10 cellular contexts compared by ENCODE assay signal in the genomic region with DNA sequence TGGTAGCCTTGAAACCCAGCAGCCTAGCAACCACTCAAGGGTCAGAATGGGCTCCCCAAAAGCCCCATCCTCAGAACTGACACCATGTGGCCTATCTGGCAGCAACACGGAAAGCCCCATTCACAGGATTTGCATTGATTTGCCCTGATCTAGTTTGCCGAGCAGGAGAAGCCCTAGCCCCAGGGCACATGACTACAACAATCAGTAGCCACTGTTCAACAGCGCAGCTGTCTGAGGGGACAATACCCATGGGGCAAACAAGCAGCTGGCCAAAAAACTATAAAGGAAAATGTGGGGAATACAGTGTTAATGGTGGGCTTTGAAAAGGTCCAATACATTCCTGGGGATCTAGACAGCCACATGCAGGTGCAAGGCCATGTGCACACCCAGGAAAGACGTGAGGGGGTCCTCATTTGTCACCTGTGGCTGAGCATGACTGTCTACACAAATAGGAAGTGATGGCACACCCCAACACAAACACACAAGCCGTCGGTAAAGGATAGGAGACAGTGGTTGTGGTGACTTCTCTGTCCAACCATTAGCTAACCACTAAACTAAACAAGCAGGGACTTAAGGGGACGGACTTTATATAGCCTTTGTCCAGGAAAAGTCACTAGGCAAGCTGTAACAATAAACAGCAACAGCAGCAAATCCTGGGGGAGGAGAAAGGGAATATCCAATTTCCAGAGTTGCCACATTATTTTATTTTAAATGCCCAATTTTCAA.
DNase-seq lines count a peak whose midpoint lies in the region; ATAC-seq and TF ChIP-seq lines count a peak whose summit lies in the region.
"Had no signal": no experiment of that assay in that cellular context is flagged by ENCODE, and none has a peak within 500 bp of the region (broad histone marks: within the 10 kb centered on the region; RNA-seq: fewer than 3 reads in every experiment).

No MANE protein-coding gene starts in this region.

- H3K27ac ChIP-seq in vagina: no peak overlapping the region
- H3K27ac ChIP-seq: RWPE1 had no signal

- no peak for ATAC-seq in activated naive CD8-positive, alpha-beta T cell treated with anti-CD3 and anti-CD28 coated beads, Interleukin-2, amount 50 U/mL, for 24 hours
- ATAC-seq in HG02981 (IDR thresholded peaks at IDR 0.05; ENCODE audit: unreplicated experiment): peak; percentile 58

- peak overlapping the region; percentile 49 for H3K27ac Mint-ChIP-seq in activated naive CD8-positive, alpha-beta T cell treated with anti-CD3 and anti-CD28 coated beads, Interleukin-2, amount 50 U/mL, for 24 hours
- no peak overlapping the region for H3K27ac Mint-ChIP-seq in activated naive CD8-positive, alpha-beta T cell treated with anti-CD3 and anti-CD28 coated beads for 36 hours
- H3K27ac Mint-ChIP-seq in activated T-helper 1 cell treated with anti-CD3 and anti-CD28 coated beads, Interleukin-12 subunit alpha, Interleukin-12 subunit beta, Interleukin-2, Interleukin-4 antibody, amounts not matched to agents 30 ng/mL and 10 ng/mL and 1 ng/mL, durations not matched to agents 14 hours and 24 hours and 36 hours: peak overlapping the region; percentile 11
- H3K27ac Mint-ChIP-seq: activated naive CD8-positive, alpha-beta T cell treated with anti-CD3 and anti-CD28 coated beads, Interleukin-2, amount 10 ng/mL, durations not matched to agents 7 days and 5 days had no signal

- no peaks in the 10 kb centered on the region for H3K4me1 ChIP-seq in vagina

- peaks cover 60% of the 10 kb centered on the region for H3K36me3 Mint-ChIP-seq in activated naive CD8-positive, alpha-beta T cell treated with anti-CD3 and anti-CD28 coated beads, Interleukin-2, amount 50 U/mL, for 24 hours (ENCODE audit: low read depth)
- peaks cover 69% of the 10 kb centered on the region for H3K36me3 Mint-ChIP-seq in activated naive CD8-positive, alpha-beta T cell treated with anti-CD3 and anti-CD28 coated beads for 36 hours
- peaks cover 71% of the 10 kb centered on the region for H3K36me3 Mint-ChIP-seq in activated T-helper 1 cell treated with anti-CD3 and anti-CD28 coated beads, Interleukin-12 subunit alpha, Interleukin-12 subunit beta, Interleukin-2, Interleukin-4 antibody, amounts not matched to agents 30 ng/mL and 10 ng/mL and 1 ng/mL, durations not matched to agents 14 hours and 24 hours and 36 hours (ENCODE audit: low read depth)

- H3K27me3 ChIP-seq in vagina: no peaks in the 10 kb centered on the region

- H3K27me3 Mint-ChIP-seq in activated naive CD8-positive, alpha-beta T cell treated with anti-CD3 and anti-CD28 coated beads, Interleukin-2, amount 50 U/mL, for 24 hours: no peaks in the 10 kb centered on the region
- no peaks in the 10 kb centered on the region for H3K27me3 Mint-ChIP-seq in activated naive CD8-positive, alpha-beta T cell treated with anti-CD3 and anti-CD28 coated beads for 36 hours
- no peaks in the 10 kb centered on the region for H3K27me3 Mint-ChIP-seq in activated T-helper 1 cell treated with anti-CD3 and anti-CD28 coated beads, Interleukin-12 subunit alpha, Interleukin-12 subunit beta, Interleukin-2, Interleukin-4 antibody, amounts not matched to agents 30 ng/mL and 10 ng/mL and 1 ng/mL, durations not matched to agents 14 hours and 24 hours and 36 hours (ENCODE audit: insufficient read depth)
- H3K27me3 Mint-ChIP-seq: activated naive CD8-positive, alpha-beta T cell treated with anti-CD3 and anti-CD28 coated beads, Interleukin-2, amount 10 ng/mL, durations not matched to agents 7 days and 5 days had no signal

- peaks cover 7% of the 10 kb centered on the region for H3K9me3 Mint-ChIP-seq in activated naive CD8-positive, alpha-beta T cell treated with anti-CD3 and anti-CD28 coated beads, Interleukin-2, amount 50 U/mL, for 24 hours
- peaks cover 28% of the 10 kb centered on the region for H3K9me3 Mint-ChIP-seq in activated naive CD8-positive, alpha-beta T cell treated with anti-CD3 and anti-CD28 coated beads for 36 hours
- H3K9me3 Mint-ChIP-seq in activated T-helper 1 cell treated with anti-CD3 and anti-CD28 coated beads, Interleukin-12 subunit alpha, Interleukin-12 subunit beta, Interleukin-2, Interleukin-4 antibody, amounts not matched to agents 30 ng/mL and 10 ng/mL and 1 ng/mL, durations not matched to agents 14 hours and 24 hours and 36 hours: no peaks in the 10 kb centered on the region

- no peak overlapping the region for H3K4me3 ChIP-seq in vagina

- TF ChIP-seq POLR2A in vagina (IDR thresholded peaks at IDR 0.05): no peak

- intact Hi-C loops in activated T-helper 1 cell treated with anti-CD3 and anti-CD28 coated beads, Interleukin-12 subunit alpha, Interleukin-12 subunit beta, Interleukin-2, Interleukin-4 antibody, amounts not matched to agents 30 ng/mL and 10 ng/mL and 1 ng/mL, durations not matched to agents 14 hours and 24 hours and 36 hours (cut with micrococcal nuclease): no loop called here
- intact Hi-C loops in vagina (cut with DNase I): no loop called here

- DNase-seq in activated naive CD8-positive, alpha-beta T cell treated with anti-CD3 and anti-CD28 coated beads, Interleukin-2, amount 50 U/mL, for 24 hours: no peak
- DNase-seq in activated naive CD8-positive, alpha-beta T cell treated with anti-CD3 and anti-CD28 coated beads for 36 hours: no peak
- DNase-seq in activated T-helper 1 cell treated with anti-CD3 and anti-CD28 coated beads, Interleukin-12 subunit alpha, Interleukin-12 subunit beta, Interleukin-2, Interleukin-4 antibody, amounts not matched to agents 30 ng/mL and 10 ng/mL and 1 ng/mL, durations not matched to agents 14 hours and 24 hours and 36 hours (ENCODE audit: low spot score): no peak
- peak; percentile 44 to 55 for DNase-seq in vagina (ENCODE audit: extremely low spot score in 2 of 2)
- no peak for DNase-seq in NCI-H1105 (lab: John Stamatoyannopoulos, UW)
- DNase-seq in T-helper 2 cell: no peak
- DNase-seq in GOT3 (lab: John Stamatoyannopoulos, UW): no peak
- DNase-seq: activated naive CD8-positive, alpha-beta T cell treated with anti-CD3 and anti-CD28 coated beads, Interleukin-2, amount 10 ng/mL, durations not matched to agents 7 days and 5 days had no signal

- peaks cover 0 to 41% of the 10 kb centered on the region in 2 donors for H3K36me3 ChIP-seq in vagina

- peaks cover 39% of the 10 kb centered on the region for H3K4me1 Mint-ChIP-seq in activated naive CD8-positive, alpha-beta T cell treated with anti-CD3 and anti-CD28 coated beads, Interleukin-2, amount 50 U/mL, for 24 hours
- peaks cover 12% of the 10 kb centered on the region for H3K4me1 Mint-ChIP-seq in activated naive CD8-positive, alpha-beta T cell treated with anti-CD3 and anti-CD28 coated beads for 36 hours
- peaks cover 27% of the 10 kb centered on the region for H3K4me1 Mint-ChIP-seq in activated T-helper 1 cell treated with anti-CD3 and anti-CD28 coated beads, Interleukin-12 subunit alpha, Interleukin-12 subunit beta, Interleukin-2, Interleukin-4 antibody, amounts not matched to agents 30 ng/mL and 10 ng/mL and 1 ng/mL, durations not matched to agents 14 hours and 24 hours and 36 hours (ENCODE audit: low read depth)
- H3K4me1 Mint-ChIP-seq: activated naive CD8-positive, alpha-beta T cell treated with anti-CD3 and anti-CD28 coated beads, Interleukin-2, amount 10 ng/mL, durations not matched to agents 7 days and 5 days had no signal

- no peak overlapping the region for H3K4me3 Mint-ChIP-seq in activated naive CD8-positive, alpha-beta T cell treated with anti-CD3 and anti-CD28 coated beads, Interleukin-2, amount 50 U/mL, for 24 hours
- H3K4me3 Mint-ChIP-seq in activated naive CD8-positive, alpha-beta T cell treated with anti-CD3 and anti-CD28 coated beads for 36 hours: no peak overlapping the region
- no peak overlapping the region for H3K4me3 Mint-ChIP-seq in activated T-helper 1 cell treated with anti-CD3 and anti-CD28 coated beads, Interleukin-12 subunit alpha, Interleukin-12 subunit beta, Interleukin-2, Interleukin-4 antibody, amounts not matched to agents 30 ng/mL and 10 ng/mL and 1 ng/mL, durations not matched to agents 14 hours and 24 hours and 36 hours
- H3K4me3 Mint-ChIP-seq: activated naive CD8-positive, alpha-beta T cell treated with anti-CD3 and anti-CD28 coated beads, Interleukin-2, amount 10 ng/mL, durations not matched to agents 7 days and 5 days had no signal

- no peaks in the 10 kb centered on the region for H3K9me3 ChIP-seq in vagina

- TF ChIP-seq CTCF in vagina (IDR thresholded peaks at IDR 0.05): no peak

Comparison
In these comparisons a context has a peak if more than half of its experiments do, and no peak if none do; other contexts are left out.
1. DNase-seq: peak in vagina (2 of 2); none in activated naive CD8-positive, alpha-beta T cell treated with anti-CD3 and anti-CD28 coated beads, Interleukin-2, amount 50 U/mL, for 24 hours (single experiment), activated naive CD8-positive, alpha-beta T cell treated with anti-CD3 and anti-CD28 coated beads for 36 hours (single experiment), activated T-helper 1 cell treated with anti-CD3 and anti-CD28 coated beads, Interleukin-12 subunit alpha, Interleukin-12 subunit beta, Interleukin-2, Interleukin-4 antibody, amounts not matched to agents 30 ng/mL and 10 ng/mL and 1 ng/mL, durations not matched to agents 14 hours and 24 hours and 36 hours (single experiment), NCI-H1105 (single experiment), T-helper 2 cell (0 of 5) and GOT3 (single experiment).